Comparison of ENCODE assay signal across 2 cellular contexts in genomic region chr4:25580633-25581467, GRCh38.
A peak's percentile ranks its signal among the peaks of the same experiment; 100 is the strongest.
TF ChIP-seq lines count a peak whose summit lies in the region.

No MANE protein-coding gene starts in this region.

TF ChIP-seq in WTC11, 78 proteins besides CTCF, POLR2A, EP300 and RAD21:
- TF ChIP-seq PRRX2 (CRISPR knock-in tag; IDR thresholded peaks at IDR 0.05) (no peak), CREM (CRISPR knock-in tag; IDR thresholded peaks at IDR 0.05) (no peak), RELA (CRISPR knock-in tag; IDR thresholded peaks at IDR 0.05; ENCODE audit: borderline replicate concordance) (no peak), E2F4 (CRISPR knock-in tag; IDR thresholded peaks at IDR 0.05; ENCODE audit: borderline replicate concordance, low read depth) (no peak), HMGXB4 (CRISPR knock-in tag; IDR thresholded peaks at IDR 0.05) (no peak), CDX4 (CRISPR knock-in tag; IDR thresholded peaks at IDR 0.05; ENCODE audit: borderline replicate concordance) (no peak), ZNF425 (CRISPR knock-in tag; conservative IDR thresholded peaks at IDR 0.05) (no peak), NFE2L1 (CRISPR knock-in tag; IDR thresholded peaks at IDR 0.05) (no peak), GRHL2 (CRISPR knock-in tag; IDR thresholded peaks at IDR 0.05; ENCODE audit: insufficient replicate concordance, severe bottlenecking) (no peak), ZNF263 (CRISPR knock-in tag; IDR thresholded peaks at IDR 0.05; ENCODE audit: low read depth) (no peak)
TF ChIP-seq in WTC11: peak in this region for 0.

TF ChIP-seq in HepG2, 621 proteins besides CTCF, POLR2A, EP300 and RAD21:
- TF ChIP-seq LBX2 (CRISPR knock-in tag; IDR thresholded peaks at IDR 0.05; ENCODE audit: borderline replicate concordance) (no peak), ETV6 (CRISPR knock-in tag; conservative IDR thresholded peaks at IDR 0.05) (no peak), ZNF446 (CRISPR knock-in tag; IDR thresholded peaks at IDR 0.05) (no peak), SALL2 (CRISPR knock-in tag; IDR thresholded peaks at IDR 0.05) (no peak), TBP (CRISPR knock-in tag; IDR thresholded peaks at IDR 0.05) (no peak), ZNF709 (CRISPR knock-in tag; IDR thresholded peaks at IDR 0.05) (no peak), THYN1 (CRISPR knock-in tag; IDR thresholded peaks at IDR 0.05; ENCODE audit: borderline replicate concordance, low read depth) (no peak), KMT2A (CRISPR knock-in tag; IDR thresholded peaks at IDR 0.05) (no peak), ZNF101 (CRISPR knock-in tag; IDR thresholded peaks at IDR 0.05; ENCODE audit: borderline replicate concordance, low read depth) (no peak), HNF4A (CRISPR knock-in tag; IDR thresholded peaks at IDR 0.05) (peak; percentile 20; the same call in 1 of the 2 replicates), ZNF841 (CRISPR knock-in tag; IDR thresholded peaks at IDR 0.05; ENCODE audit: borderline replicate concordance) (no peak), HIC2 (CRISPR knock-in tag; IDR thresholded peaks at IDR 0.05; ENCODE audit: low read depth) (0 out of 2 replicates have a peak, but pooled peaks have one; percentile 35), SATB2 (CRISPR knock-in tag; IDR thresholded peaks at IDR 0.05) (no peak), KLF12 (CRISPR knock-in tag; IDR thresholded peaks at IDR 0.05; ENCODE audit: borderline replicate concordance) (no peak), ZSCAN31 (CRISPR knock-in tag; IDR thresholded peaks at IDR 0.05; ENCODE audit: low read depth) (no peak), GLMP (CRISPR knock-in tag; IDR thresholded peaks at IDR 0.05; ENCODE audit: borderline replicate concordance) (no peak), REPIN1 (CRISPR knock-in tag; IDR thresholded peaks at IDR 0.05; ENCODE audit: borderline replicate concordance, low read depth) (0 out of 2 replicates have a peak, but pooled peaks have one; percentile 31), IRF2 (CRISPR knock-in tag; IDR thresholded peaks at IDR 0.05) (no peak), RFX3 (CRISPR knock-in tag; IDR thresholded peaks at IDR 0.05) (no peak), TEAD3 (CRISPR knock-in tag; optimal IDR thresholded peaks at IDR 0.05; ENCODE audit: borderline replicate concordance) (no peak)
